Comparison of ENCODE assay signal across 19 cellular contexts in the genomic region with DNA sequence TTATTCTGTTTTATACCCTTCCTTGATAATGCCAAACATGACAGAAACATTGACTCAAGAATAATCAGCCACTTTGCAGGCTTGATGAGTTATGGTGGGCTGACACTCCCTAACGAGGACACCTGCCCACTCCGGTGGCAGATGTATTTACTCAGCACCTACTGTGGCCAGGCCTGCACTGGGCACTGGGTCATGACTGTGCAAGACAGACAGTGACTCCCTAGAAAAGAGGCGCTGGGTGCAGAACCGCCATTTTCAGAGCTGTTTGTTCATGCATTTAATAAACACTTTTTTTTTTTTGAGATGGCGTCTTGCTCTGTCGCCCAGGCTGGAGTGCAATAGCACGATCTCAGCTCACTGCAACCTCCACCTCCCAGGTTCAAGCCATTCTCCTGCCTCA.
"Had no signal": no experiment of that assay in that cellular context is flagged by ENCODE, and none has a peak within 500 bp of the region (broad histone marks: within the 10 kb centered on the region; RNA-seq: fewer than 3 reads in every experiment).

No MANE protein-coding gene starts in this region.

- H3K4me3 ChIP-seq: esophagus squamous epithelium, gastroesophageal sphincter, psoas muscle, skin epidermis, testis, transverse colon had no signal

- DNase-seq: esophagus squamous epithelium; foreskin fibroblast; immature natural killer cell; kidney; left cardiac atrium; mammary epithelial cell; naive thymus-derived CD4-positive, alpha-beta T cell; nephron progenitor cell; retina; stimulated activated CD4-positive, alpha-beta T cell treated with anti-CD3 and anti-CD28 coated beads, Interleukin-4, amount 100 ng/mL, for 4 hours; stimulated activated naive B cell treated with anti-CD40 and anti-IgM and Interleukin-4, amounts not matched to agents 10 μg/mL and 1 μg/mL and 100 μg/mL, for 72 hours; stimulated activated naive CD8-positive, alpha-beta T cell treated with anti-CD3 and anti-CD28 coated beads, Interleukin-15, amount 100 ng/mL, for 72 hours; testis; transverse colon had no signal

- H3K27me3 ChIP-seq: testis, transverse colon had no signal

- H3K4me1 Mint-ChIP-seq: immature natural killer cell, nephron progenitor cell had no signal

- H3K36me3 ChIP-seq: transverse colon had no signal

- H3K9me3 ChIP-seq: testis had no signal

- ATAC-seq: gastroesophageal sphincter; left cardiac atrium; naive thymus-derived CD4-positive, alpha-beta T cell; sciatic nerve; stimulated activated naive B cell treated with anti-CD40 and anti-IgM and Interleukin-4, amounts not matched to agents 10 μg/mL and 1 μg/mL and 100 μg/mL, for 72 hours; stimulated activated naive CD8-positive, alpha-beta T cell treated with anti-CD3 and anti-CD28 coated beads, Interleukin-15, amount 100 ng/mL, for 72 hours had no signal

- H3K27ac Mint-ChIP-seq: dendritic cell treated with granulocyte-macrophage colony-stimulating factor and Interleukin-4, amounts not matched to agents 40 ng/mL and 50 ng/mL, for 4 days; immature natural killer cell; nephron progenitor cell; stimulated activated naive B cell treated with anti-CD40 and anti-IgM and Interleukin-4, amounts not matched to agents 10 μg/mL and 1 μg/mL and 100 μg/mL, for 72 hours had no signal

- H3K27ac ChIP-seq: esophagus squamous epithelium, gastroesophageal sphincter, psoas muscle, skin epidermis, testis, transverse colon had no signal

- H3K4me3 Mint-ChIP-seq: dendritic cell treated with granulocyte-macrophage colony-stimulating factor and Interleukin-4, amounts not matched to agents 40 ng/mL and 50 ng/mL, for 4 days; immature natural killer cell; naive thymus-derived CD4-positive, alpha-beta T cell; nephron progenitor cell; stimulated activated naive B cell treated with anti-CD40 and anti-IgM and Interleukin-4, amounts not matched to agents 10 μg/mL and 1 μg/mL and 100 μg/mL, for 72 hours; stimulated activated naive CD8-positive, alpha-beta T cell treated with anti-CD3 and anti-CD28 coated beads, Interleukin-15, amount 100 ng/mL, for 72 hours had no signal

- H3K4me1 ChIP-seq: psoas muscle, testis, transverse colon had no signal

- H3K27me3 Mint-ChIP-seq: naive thymus-derived CD4-positive, alpha-beta T cell; stimulated activated naive CD8-positive, alpha-beta T cell treated with anti-CD3 and anti-CD28 coated beads, Interleukin-15, amount 100 ng/mL, for 72 hours had no signal
